8 cellular contexts compared by ENCODE assay signal in the genomic region with DNA sequence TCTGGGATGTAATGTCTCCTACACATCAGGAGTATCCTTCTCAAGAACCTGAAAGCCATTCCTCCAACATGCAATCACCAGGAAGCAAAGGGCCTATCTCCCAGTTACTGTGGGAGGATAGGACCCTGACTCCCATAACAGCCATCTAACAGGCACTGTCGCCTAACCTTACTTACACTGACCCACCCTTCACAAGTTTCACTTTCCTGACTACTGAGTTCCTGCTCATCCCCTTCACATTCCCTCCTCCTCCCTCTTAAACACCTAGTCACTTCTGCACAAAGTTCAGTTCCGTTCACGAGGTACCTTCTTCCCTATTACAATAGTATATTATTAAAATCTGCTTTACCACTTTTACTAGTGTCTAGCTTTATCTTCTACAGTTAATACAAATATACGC. TPM values are rescaled to one million over a fixed set of nuclear protein-coding genes. Genes with fewer than 3 reads are reported as not detected.
DNase-seq lines count a peak whose midpoint lies in the region; ATAC-seq and TF ChIP-seq lines count a peak whose summit lies in the region.

No MANE protein-coding gene starts in this region.

- TF ChIP-seq CTCF in HFF-Myc (IDR thresholded peaks at IDR 0.05; ENCODE audit: low read depth, low read length, missing control alignments): no peak
- TF ChIP-seq CTCF in astrocyte of the cerebellum (IDR thresholded peaks at IDR 0.05; ENCODE audit: low read depth, low read length, missing control alignments): no peak

- DNase-seq in ACHN: peak; percentile 6
- DNase-seq in HFF-Myc (ENCODE audit: extremely low read depth, low read depth): no peak
- no peak for DNase-seq in astrocyte of the cerebellum (ENCODE audit: low read depth)
- no peak for DNase-seq in NCI-H526 treated with DMSO at 0.1 percent for 48 hours (lab: John Stamatoyannopoulos, UW)

- no peaks in the 10 kb centered on the region for H3K4me1 ChIP-seq in mesodermal cell (ENCODE audit: control insufficient read depth, insufficient read depth, low read length, poor library complexity, severe bottlenecking)

- H3K9me3 ChIP-seq in mesodermal cell (ENCODE audit: control insufficient read depth, low read length): no peaks in the 10 kb centered on the region

- in situ Hi-C loops in ACHN (cut with HindIII; ENCODE audit: low pct_ligation_motif_present, low pct_unique_long_range_greater_than_20kb, low sequenced_read_pairs): no loop called here
- in situ Hi-C loops in astrocyte of the cerebellum (cut with HindIII; ENCODE audit: low sequenced_read_pairs): no loop called here

- H3K4me3 ChIP-seq in HFF-Myc (replicated peaks; ENCODE audit: low read depth, low read length) (peak overlapping the region; percentile 69), astrocyte of the cerebellum (ENCODE audit: low read depth, low read length) (peak overlapping the region; percentile 63), mesodermal cell (ENCODE audit: extremely low read depth, insufficient read depth, low read length, poor library complexity, severe bottlenecking) (peak overlapping the region; percentile 66)

- H3K27ac ChIP-seq in mesodermal cell (ENCODE audit: low read depth, low read length, severe bottlenecking): no peak overlapping the region

- H3K36me3 ChIP-seq in mesodermal cell (ENCODE audit: control insufficient read depth, insufficient read depth, low read length): peaks cover 26% of the 10 kb centered on the region

- WGBS in mesodermal cell (ENCODE audit: insufficient coverage in 2 of 2), 2 experiments: 47% methylated on average over 1 of the region's 4 CpGs; no CpG with 5 or more reads in 1 of the 2 experiments

- ATAC-seq in HG03025 (IDR thresholded peaks at IDR 0.05; ENCODE audit: low FRiP score, unreplicated experiment): no peak
- ATAC-seq in GM19463 (IDR thresholded peaks at IDR 0.05; ENCODE audit: unreplicated experiment): no peak
- ATAC-seq in HG03039 (IDR thresholded peaks at IDR 0.05; ENCODE audit: unreplicated experiment): no peak

RNA-seq across cellular contexts. Expression of a gene that starts 1.3 kb away (rescaled TPM):
- 2.3 TPM for polyA plus RNA-seq in mesodermal cell (2013, experiment 1 of 2)
- polyA plus RNA-seq in mesodermal cell (2013, experiment 2 of 2): 1.8 TPM

RNA-seq across cellular contexts. Expression of a gene that starts 1.5 kb away (rescaled TPM):
- 4.6 TPM for polyA plus RNA-seq in mesodermal cell (2013, experiment 1 of 2)
- polyA plus RNA-seq in mesodermal cell (2013, experiment 2 of 2): 4.0 TPM
